In the genomic region with DNA sequence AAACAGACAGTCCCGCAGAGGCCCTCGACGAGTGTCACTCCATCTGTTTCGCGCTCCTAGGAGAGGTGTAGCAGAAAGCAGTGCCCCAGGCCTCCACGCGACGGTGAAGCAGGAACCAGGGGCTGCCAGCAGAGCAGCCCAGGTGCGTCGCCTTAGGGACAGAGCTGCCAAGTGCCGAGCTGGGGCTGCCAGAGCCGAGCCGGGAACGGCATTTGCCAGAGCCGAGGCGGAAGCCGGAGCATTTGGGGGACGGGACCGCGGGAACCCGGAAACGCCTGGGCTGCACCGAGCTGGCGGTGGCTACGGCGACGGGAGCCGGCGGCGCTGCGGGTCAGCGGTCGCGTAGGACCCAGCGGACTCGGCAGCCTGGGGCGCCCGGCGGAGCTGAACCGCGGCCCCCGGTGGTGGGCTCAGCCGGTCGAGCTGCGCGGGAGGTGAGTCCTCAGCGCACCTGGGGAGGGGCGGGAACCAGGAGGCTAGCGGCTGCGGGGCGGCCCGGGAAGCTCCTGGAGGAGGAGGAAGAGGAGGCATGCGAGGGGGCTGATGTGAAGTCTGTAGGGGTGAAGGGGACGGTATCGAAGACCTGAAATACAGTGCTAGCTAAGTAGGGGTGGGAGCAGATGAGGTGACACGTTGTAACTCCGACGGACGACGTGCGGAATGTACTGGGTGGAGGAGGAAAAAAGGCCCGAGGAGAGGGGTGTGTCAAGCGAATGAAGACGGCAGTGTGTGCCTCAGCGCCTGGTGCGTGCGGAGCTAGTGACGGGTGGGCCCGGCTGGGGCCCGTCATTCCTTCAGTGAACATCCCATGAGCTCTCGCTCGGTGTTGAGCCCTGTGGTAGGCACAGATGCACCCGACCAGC, we compare ENCODE assay signal across 8 cellular contexts. TPM values are rescaled to one million over a fixed set of nuclear protein-coding genes. Genes with fewer than 3 reads are reported as not detected.
DNase-seq lines count a peak whose midpoint lies in the region; ATAC-seq, FAIRE-seq and TF ChIP-seq lines count a peak whose summit lies in the region.

A gene (plus strand): TSS at position 268 of the 863 bp plus-strand sequence. CDS start 23,559 bp downstream, outside the sequence.

- no peak within 1 kb of the TSS for H4K5ac ChIP-seq in H9 (ENCODE audit: insufficient read length, low read depth, low read length)

- H4K20me1 ChIP-seq in H9 (ENCODE audit: control insufficient read depth, insufficient read depth, insufficient read length): no peaks in the 10 kb centered on the region

- peaks cover 12 to 17% of the 10 kb centered on the region in 2 experiments for H3K4me1 Mint-ChIP-seq in H9

- DNase-seq in GM03348 (ENCODE audit: low spot score): peak; percentile 92
- DNase-seq in H9: peak; percentile 84
- peak; percentile 72 for DNase-seq in M059J (ENCODE audit: low read depth)
- peak; percentile 82 to 89 for DNase-seq in activated naive CD4-positive, alpha-beta T cell treated with anti-CD3 and anti-CD28 coated beads, Interleukin-2, amount 50 U/mL, for 72 hours (ENCODE audit: low spot score in 2 of 2)
- DNase-seq in Right ventricle myocardium inferior (ENCODE audit: missing footprints): peak; percentile 88
- DNase-seq in pancreas: peak; percentile 85 to 96 (median 92)
- DNase-seq in tibial artery: peak; percentile 64 to 83

- no peaks in the 10 kb centered on the region for H3K36me3 Mint-ChIP-seq in H9 (ENCODE audit: insufficient read depth in 1 of 3, low read depth in 3 of 3)
- H3K36me3 Mint-ChIP-seq in activated naive CD4-positive, alpha-beta T cell treated with anti-CD3 and anti-CD28 coated beads, Interleukin-2, amount 50 U/mL, for 72 hours: peaks cover 0 to 13% of the 10 kb centered on the region in 2 donors

- no peak within 1 kb of the TSS for H3K23ac ChIP-seq in H9 (ENCODE audit: insufficient read length, low read depth, low read length)

- H3K9ac ChIP-seq in H9 (ENCODE audit: extremely low read depth, insufficient read length, low read length): peak within 1 kb of the TSS; percentile 75

- H3K4ac ChIP-seq in H9 (ENCODE audit: low read depth, low read length): no peak within 1 kb of the TSS

- peak within 1 kb of the TSS; percentile 66 for H3K14ac ChIP-seq in H9 (ENCODE audit: insufficient read depth, low read length)

- ATAC-seq in SK-N-SH treated with all-trans-retinoic acid at 6 μM for 48 hours: peak; percentile 96
- peak; percentile 85 to 90 for ATAC-seq in activated naive CD4-positive, alpha-beta T cell treated with anti-CD3 and anti-CD28 coated beads, Interleukin-2, amount 50 U/mL, for 72 hours
- ATAC-seq in Right ventricle myocardium inferior: peak; percentile 96
- ATAC-seq in pancreas: peak; percentile 95 to 98 (median 98)

- peaks cover 7% of the 10 kb centered on the region for H3K23me2 ChIP-seq in H9 (ENCODE audit: insufficient read length, low read depth, low read length, poor library complexity, severe bottlenecking)

- H3K9me3 ChIP-seq in H9 (ENCODE audit: control insufficient read depth, low read depth, low read length) (no peaks in the 10 kb centered on the region), pancreas (no peaks in the 10 kb centered on the region), tibial artery (no peaks in the 10 kb centered on the region)

- H3K4me3 ChIP-seq in pancreas: peak within 1 kb of the TSS; percentile 67 to 87 (median 82)
- peak within 1 kb of the TSS; percentile 75 to 97 for H3K4me3 ChIP-seq in tibial artery

- H3K79me2 ChIP-seq in H9 (ENCODE audit: insufficient read depth, low read length): no peaks in the 10 kb centered on the region; the same call in 1 of the 2 replicates

- no peak within 1 kb of the TSS for H2BK15ac ChIP-seq in H9 (ENCODE audit: low read depth, low read length)

- H3K4me2 ChIP-seq in H9 (ENCODE audit: insufficient read depth, insufficient read length, low read length): peak within 1 kb of the TSS; percentile 76

- FAIRE-seq in pancreas (lab: Jason Lieb, UNC): no peak

- peaks cover 2% of the 10 kb centered on the region; the same call in 1 of the 2 replicates for H3K4me1 ChIP-seq in H9 (ENCODE audit: insufficient read depth, low read length)
- peaks cover 0 to 21% (median 9%) of the 10 kb centered on the region in 3 donors for H3K4me1 ChIP-seq in pancreas
- peaks cover 0 to 18% (median 11%) of the 10 kb centered on the region in 4 donors for H3K4me1 ChIP-seq in tibial artery

- no peaks in the 10 kb centered on the region for H3K27me3 Mint-ChIP-seq in H9 (ENCODE audit: low read depth)

- no peak within 1 kb of the TSS for H4K8ac ChIP-seq in H9 (replicated peaks; ENCODE audit: insufficient read length, low read depth, low read length)

- no peak within 1 kb of the TSS for H3K56ac ChIP-seq in H9 (ENCODE audit: insufficient read length, low read depth, low read length)

- peak within 1 kb of the TSS; percentile 49 for H3K18ac ChIP-seq in H9 (ENCODE audit: insufficient read length, low read depth, low read length)

- no peaks in the 10 kb centered on the region for H3K79me1 ChIP-seq in H9 (ENCODE audit: insufficient read depth, low read depth, low read length, poor library complexity, severe bottlenecking)

- H3K36me3 ChIP-seq in pancreas (no peaks in the 10 kb centered on the region), tibial artery (peaks cover 1 to 6% (median 1%) of the 10 kb centered on the region in 3 donors)

- no peak within 1 kb of the TSS for H4K91ac ChIP-seq in H9 (ENCODE audit: insufficient read length, low read depth, low read length)

- TF ChIP-seq CTCF in H9 (conservative IDR thresholded peaks at IDR 0.05) (no peak), pancreas (IDR thresholded peaks at IDR 0.05) (no peak), tibial artery (IDR thresholded peaks at IDR 0.05) (no peak)

- intact Hi-C loops in Right ventricle myocardium inferior (cut with DNase I) (loop anchor here (5.0 kb wide), 1 partner anchor 67 kb away; a partner anchor contains a TSS), pancreas (cut with DNase I) (no loop called here), tibial artery (cut with DNase I; ENCODE audit: low total_unique reads) (no loop called here)

- peaks cover 0 to 3% of the 10 kb centered on the region in 2 experiments; a peak in 2 of 5 replicates for H3K9me3 Mint-ChIP-seq in H9
- H3K9me3 Mint-ChIP-seq in activated naive CD4-positive, alpha-beta T cell treated with anti-CD3 and anti-CD28 coated beads, Interleukin-2, amount 50 U/mL, for 72 hours: peaks cover 0 to 5% of the 10 kb centered on the region in 2 donors

- no peak within 1 kb of the TSS for H2BK20ac ChIP-seq in H9 (ENCODE audit: low read depth, low read length, poor library complexity, severe bottlenecking)

- H3K27ac ChIP-seq in H9 (ENCODE audit: insufficient read length, low read depth, low read length) (no peak within 1 kb of the TSS), pancreas (peak within 1 kb of the TSS; percentile 47 to 82 (median 76)), tibial artery (peak within 1 kb of the TSS; percentile 65 to 85)

- peak within 1 kb of the TSS; percentile 100 for H3K4me3 Mint-ChIP-seq in H9

- no CpG with 5 or more reads among the region's 73 CpGs for WGBS in H9 (ENCODE audit: extremely low coverage, insufficient read length, low lambda C conversion rate)
- WGBS in pancreas, 2 donors: 0% methylated on average over 68 to 73 of the region's 73 CpGs

- no peak within 1 kb of the TSS for H2BK12ac ChIP-seq in H9 (ENCODE audit: insufficient read length, low read depth, low read length)

- H3K27me3 ChIP-seq in H9 (ENCODE audit: insufficient read depth, low read length) (no peaks in the 10 kb centered on the region), pancreas (no peaks in the 10 kb centered on the region), tibial artery (no peaks in the 10 kb centered on the region)

- H2AK5ac ChIP-seq in H9 (ENCODE audit: insufficient read length, low read length): no peak within 1 kb of the TSS

- peak within 1 kb of the TSS; percentile 88 to 98 (median 93); a peak in 6 of 7 replicates for H3K27ac Mint-ChIP-seq in H9
- H3K27ac Mint-ChIP-seq in activated naive CD4-positive, alpha-beta T cell treated with anti-CD3 and anti-CD28 coated beads, Interleukin-2, amount 50 U/mL, for 72 hours: peak within 1 kb of the TSS; percentile 88 to 95

- H3T11ph ChIP-seq in H9 (ENCODE audit: low read length): no peak within 1 kb of the TSS

- no peak within 1 kb of the TSS for H2BK5ac ChIP-seq in H9 (ENCODE audit: insufficient read length, low read length)

- H2AFZ ChIP-seq in H9 (ENCODE audit: low read length): peak within 1 kb of the TSS; percentile 43

- no peak within 1 kb of the TSS for H2BK120ac ChIP-seq in H9 (ENCODE audit: low read depth, low read length, poor library complexity, severe bottlenecking)

TF ChIP-seq in SK-N-SH treated with all-trans-retinoic acid at 6 μM for 48 hours, 23 proteins besides CTCF, POLR2A, EP300 and RAD21 (continues in another document):
- TF ChIP-seq, protein P1, sequence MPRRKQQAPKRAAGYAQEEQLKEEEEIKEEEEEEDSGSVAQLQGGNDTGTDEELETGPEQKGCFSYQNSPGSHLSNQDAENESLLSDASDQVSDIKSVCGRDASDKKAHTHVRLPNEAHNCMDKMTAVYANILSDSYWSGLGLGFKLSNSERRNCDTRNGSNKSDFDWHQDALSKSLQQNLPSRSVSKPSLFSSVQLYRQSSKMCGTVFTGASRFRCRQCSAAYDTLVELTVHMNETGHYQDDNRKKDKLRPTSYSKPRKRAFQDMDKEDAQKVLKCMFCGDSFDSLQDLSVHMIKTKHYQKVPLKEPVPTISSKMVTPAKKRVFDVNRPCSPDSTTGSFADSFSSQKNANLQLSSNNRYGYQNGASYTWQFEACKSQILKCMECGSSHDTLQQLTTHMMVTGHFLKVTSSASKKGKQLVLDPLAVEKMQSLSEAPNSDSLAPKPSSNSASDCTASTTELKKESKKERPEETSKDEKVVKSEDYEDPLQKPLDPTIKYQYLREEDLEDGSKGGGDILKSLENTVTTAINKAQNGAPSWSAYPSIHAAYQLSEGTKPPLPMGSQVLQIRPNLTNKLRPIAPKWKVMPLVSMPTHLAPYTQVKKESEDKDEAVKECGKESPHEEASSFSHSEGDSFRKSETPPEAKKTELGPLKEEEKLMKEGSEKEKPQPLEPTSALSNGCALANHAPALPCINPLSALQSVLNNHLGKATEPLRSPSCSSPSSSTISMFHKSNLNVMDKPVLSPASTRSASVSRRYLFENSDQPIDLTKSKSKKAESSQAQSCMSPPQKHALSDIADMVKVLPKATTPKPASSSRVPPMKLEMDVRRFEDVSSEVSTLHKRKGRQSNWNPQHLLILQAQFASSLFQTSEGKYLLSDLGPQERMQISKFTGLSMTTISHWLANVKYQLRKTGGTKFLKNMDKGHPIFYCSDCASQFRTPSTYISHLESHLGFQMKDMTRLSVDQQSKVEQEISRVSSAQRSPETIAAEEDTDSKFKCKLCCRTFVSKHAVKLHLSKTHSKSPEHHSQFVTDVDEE (CRISPR knock-in tag; IDR thresholded peaks at IDR 0.05): 0 out of 2 replicates have a peak, but pooled peaks have one; percentile 21
- TF ChIP-seq ZFP30 (CRISPR knock-in tag; IDR thresholded peaks at IDR 0.05): no peak
- TF ChIP-seq ZC3H10 (CRISPR knock-in tag; IDR thresholded peaks at IDR 0.05): no peak

RNA-seq across cellular contexts. Expression of the gene that starts here (rescaled TPM):
- total RNA-seq in H9 (2021) (15.0 and 15.1 TPM in 2 replicates), Right ventricle myocardium inferior (9.5 TPM), pancreas (10 to 100 TPM in 3 of 6 donors, 1 to 10 TPM in 3; 7.7 to 15.6 (median 10.2) TPM)
- total RNA-seq in M059J (2014; rRNA removed; shearing (Covaris generic)): 35.6 and 36.0 TPM in 2 replicates
- total RNA-seq in activated naive CD4-positive, alpha-beta T cell treated with anti-CD3 and anti-CD28 coated beads, Interleukin-2, amount 50 U/mL, for 72 hours: 10 to 100 TPM in 1 of 2 donors, 1 to 10 TPM in 1; 8.8 to 19.7 TPM
- 10 to 100 TPM in 1 of 2 donors, 1 to 10 TPM in 1; 6.3 to 12.5 TPM for polyA plus RNA-seq in pancreas
